27 cellular contexts compared by ENCODE assay signal in genomic region chrX:107482046-107482445, GRCh38. TPM values are rescaled to one million over a fixed set of nuclear protein-coding genes. Genes with fewer than 3 reads are reported as not detected.
"Had no signal": no experiment of that assay in that cellular context is flagged by ENCODE, and none has a peak within 500 bp of the region (broad histone marks: within the 10 kb centered on the region; RNA-seq: fewer than 3 reads in every experiment).

No MANE protein-coding gene starts in this region.

- DNase-seq: activated CD4-positive, alpha-beta memory T cell treated with anti-CD3 and anti-CD28 coated beads, Interleukin-2, amount 10 ng/mL, durations not matched to agents 7 days and 5 days; activated CD4-positive, alpha-beta T cell treated with anti-CD3 and anti-CD28 coated beads, Interleukin-2, amount 10 ng/mL, durations not matched to agents 24 days and 14 days; activated CD8-positive, alpha-beta memory T cell treated with anti-CD3 and anti-CD28 coated beads, Interleukin-2, amount 10 ng/mL, durations not matched to agents 7 days and 5 days; activated gamma-delta T cell; activated naive CD4-positive, alpha-beta T cell treated with anti-CD3 and anti-CD28 coated beads, Interleukin-2, amount 50 U/mL, for 16 hours; activated naive CD8-positive, alpha-beta T cell treated with anti-CD3 and anti-CD28 coated beads, Interleukin-2, amount 50 U/mL, for 24 hours; activated T-cell treated with anti-CD3 and anti-CD28 coated beads for 4 hours; body of pancreas; endodermal cell; esophagus squamous epithelium; gastrocnemius medialis; head of caudate nucleus; hypothalamus; left ventricle myocardium superior; mammary epithelial cell; midbrain; right cardiac atrium; stimulated activated CD4-positive, alpha-beta T cell treated with anti-CD3 and anti-CD28 coated beads, Interleukin-4, amount 100 ng/mL, for 24 hours; stimulated activated naive CD4-positive, alpha-beta T cell treated with Interleukin-2 at 50 U/mL for 16 hours; tibial artery had no signal

- H3K4me3 ChIP-seq: body of pancreas, esophagus squamous epithelium, gastrocnemius medialis, tibial artery had no signal

- H3K27me3 ChIP-seq: body of pancreas, esophagus squamous epithelium, tibial artery had no signal

- ATAC-seq: activated CD4-positive, CD25-positive, alpha-beta regulatory T cell treated with anti-CD3 and anti-CD28 coated beads, Interleukin-2, amount 50 U/mL, for 24 hours; activated CD8-positive, alpha-beta memory T cell treated with anti-CD3 and anti-CD28 coated beads, Interleukin-2, amount 10 ng/mL, durations not matched to agents 7 days and 5 days; activated naive CD8-positive, alpha-beta T cell treated with anti-CD3 and anti-CD28 coated beads, Interleukin-2, amount 50 U/mL, for 24 hours; body of pancreas; gastrocnemius medialis; left ventricle myocardium superior; natural killer cell treated with Interleukin-12 subunit alpha and Interleukin-12 subunit beta and Interleukin-15 and Interleukin-18, amount 100 ng/mL, for 72 hours; right cardiac atrium had no signal

- H3K4me1 Mint-ChIP-seq: activated CD4-positive, alpha-beta T cell treated with anti-CD3 and anti-CD28 coated beads, Interleukin-2, amount 10 ng/mL, durations not matched to agents 24 days and 14 days; activated naive CD8-positive, alpha-beta T cell treated with anti-CD3 and anti-CD28 coated beads, Interleukin-2, amount 50 U/mL, for 24 hours; endodermal cell had no signal

- H3K4me1 ChIP-seq: body of pancreas, gastrocnemius medialis, parathyroid adenoma had no signal

- H3K36me3 ChIP-seq: esophagus squamous epithelium, gastrocnemius medialis, tibial artery had no signal

- H3K27ac ChIP-seq: body of pancreas, esophagus squamous epithelium, gastrocnemius medialis, parathyroid adenoma, tibial artery, VCaP had no signal

- H3K4me3 Mint-ChIP-seq: activated CD4-positive, alpha-beta memory T cell treated with anti-CD3 and anti-CD28 coated beads, Interleukin-2, amount 10 ng/mL, durations not matched to agents 7 days and 5 days; activated CD4-positive, alpha-beta T cell treated with anti-CD3 and anti-CD28 coated beads, Interleukin-2, amount 10 ng/mL, durations not matched to agents 24 days and 14 days; activated CD8-positive, alpha-beta memory T cell treated with anti-CD3 and anti-CD28 coated beads, Interleukin-2, amount 10 ng/mL, durations not matched to agents 7 days and 5 days; activated naive CD8-positive, alpha-beta T cell treated with anti-CD3 and anti-CD28 coated beads, Interleukin-2, amount 50 U/mL, for 24 hours; endodermal cell; natural killer cell treated with Interleukin-12 subunit alpha and Interleukin-12 subunit beta and Interleukin-15 and Interleukin-18, amount 100 ng/mL, for 72 hours; T-helper 2 cell treated with Interferon-gamma antibody and Interleukin-4, amounts not matched to agents 5 μg/mL and 100 μg/mL, for 36 hours had no signal

- H3K9me3 Mint-ChIP-seq: activated CD4-positive, alpha-beta memory T cell treated with anti-CD3 and anti-CD28 coated beads, Interleukin-2, amount 10 ng/mL, durations not matched to agents 7 days and 5 days; activated CD4-positive, alpha-beta T cell treated with anti-CD3 and anti-CD28 coated beads, Interleukin-2, amount 10 ng/mL, durations not matched to agents 24 days and 14 days; activated naive CD8-positive, alpha-beta T cell treated with anti-CD3 and anti-CD28 coated beads, Interleukin-2, amount 50 U/mL, for 24 hours; natural killer cell treated with Interleukin-12 subunit alpha and Interleukin-12 subunit beta and Interleukin-15 and Interleukin-18, amount 100 ng/mL, for 72 hours; T-helper 2 cell treated with Interferon-gamma antibody and Interleukin-4, amounts not matched to agents 5 μg/mL and 100 μg/mL, for 36 hours had no signal

- FAIRE-seq: colon had no signal

- H3K36me3 Mint-ChIP-seq: activated CD8-positive, alpha-beta memory T cell treated with anti-CD3 and anti-CD28 coated beads, Interleukin-2, amount 10 ng/mL, durations not matched to agents 7 days and 5 days; natural killer cell treated with Interleukin-12 subunit alpha and Interleukin-12 subunit beta and Interleukin-15 and Interleukin-18, amount 100 ng/mL, for 72 hours had no signal

- H3K9me3 ChIP-seq: body of pancreas, esophagus squamous epithelium, gastrocnemius medialis, tibial artery had no signal

- H3K27ac Mint-ChIP-seq: activated CD4-positive, alpha-beta memory T cell treated with anti-CD3 and anti-CD28 coated beads, Interleukin-2, amount 10 ng/mL, durations not matched to agents 7 days and 5 days; activated CD4-positive, alpha-beta T cell treated with anti-CD3 and anti-CD28 coated beads, Interleukin-2, amount 10 ng/mL, durations not matched to agents 24 days and 14 days; activated CD8-positive, alpha-beta memory T cell treated with anti-CD3 and anti-CD28 coated beads, Interleukin-2, amount 10 ng/mL, durations not matched to agents 7 days and 5 days; activated naive CD8-positive, alpha-beta T cell treated with anti-CD3 and anti-CD28 coated beads, Interleukin-2, amount 50 U/mL, for 24 hours; endodermal cell; natural killer cell treated with Interleukin-12 subunit alpha and Interleukin-12 subunit beta and Interleukin-15 and Interleukin-18, amount 100 ng/mL, for 72 hours; T-helper 2 cell treated with Interferon-gamma antibody and Interleukin-4, amounts not matched to agents 5 μg/mL and 100 μg/mL, for 36 hours had no signal

RNA-seq across cellular contexts. Expression of gene FRMPD3, which starts 32.6 kb away (rescaled TPM):
- total RNA-seq: activated CD4-positive, alpha-beta memory T cell treated with anti-CD3 and anti-CD28 coated beads, Interleukin-2, amount 10 ng/mL, durations not matched to agents 7 days and 5 days; activated CD4-positive, alpha-beta T cell treated with anti-CD3 and anti-CD28 coated beads, Interleukin-2, amount 10 ng/mL, durations not matched to agents 24 days and 14 days; activated CD8-positive, alpha-beta memory T cell treated with anti-CD3 and anti-CD28 coated beads, Interleukin-2, amount 10 ng/mL, durations not matched to agents 7 days and 5 days; gastrocnemius medialis; left ventricle myocardium superior; pulmonary artery endothelial cell had no signal
